24 cellular contexts compared by ENCODE assay signal in the genomic region with DNA sequence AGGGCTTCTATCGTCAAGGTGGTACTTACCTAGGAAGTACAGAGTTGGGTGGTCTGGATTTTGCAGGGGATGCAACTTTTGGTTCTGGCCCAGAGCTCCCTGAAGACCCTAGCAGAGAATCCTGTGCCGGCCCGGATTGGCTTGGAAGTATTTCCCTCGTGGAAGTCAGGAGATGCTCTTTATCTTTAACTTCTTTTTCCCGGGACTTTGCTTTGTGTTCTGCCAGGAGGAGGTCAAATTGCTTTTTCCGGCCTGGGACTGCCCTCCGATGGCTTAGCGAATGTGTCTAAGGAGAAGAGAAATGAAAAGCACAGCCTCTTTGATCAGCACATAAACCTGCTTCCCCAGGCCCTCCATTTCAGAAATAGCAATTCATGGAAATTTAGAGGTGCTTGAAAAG. TPM values are rescaled to one million over a fixed set of nuclear protein-coding genes. Genes with fewer than 3 reads are reported as not detected.
DNase-seq lines count a peak whose midpoint lies in the region; ATAC-seq and TF ChIP-seq lines count a peak whose summit lies in the region.
"Had no signal": no experiment of that assay in that cellular context is flagged by ENCODE, and none has a peak within 500 bp of the region (broad histone marks: within the 10 kb centered on the region; RNA-seq: fewer than 3 reads in every experiment).

No MANE protein-coding gene starts in this region.

- H3K4me3 Mint-ChIP-seq in glutamatergic neuron (ENCODE audit: unreplicated experiment) (peak overlapping the region; percentile 67), nephron progenitor cell (peak overlapping the region; percentile 72)
- H3K4me3 Mint-ChIP-seq: activated naive CD4-positive, alpha-beta T cell treated with anti-CD3 and anti-CD28 coated beads for 36 hours; CD4-positive, CD25-positive, alpha-beta regulatory T cell; effector memory CD8-positive, alpha-beta T cell; naive thymus-derived CD8-positive, alpha-beta T cell had no signal

- peaks cover 2% of the 10 kb centered on the region for H3K27me3 Mint-ChIP-seq in glutamatergic neuron (ENCODE audit: unreplicated experiment)
- peaks cover 20% of the 10 kb centered on the region for H3K27me3 Mint-ChIP-seq in nephron progenitor cell (ENCODE audit: low read depth, poor library complexity)
- H3K27me3 Mint-ChIP-seq: CD4-positive, CD25-positive, alpha-beta regulatory T cell; effector memory CD8-positive, alpha-beta T cell; naive thymus-derived CD8-positive, alpha-beta T cell had no signal

- H3K9me3 Mint-ChIP-seq in glutamatergic neuron (ENCODE audit: unreplicated experiment) (peaks cover 4% of the 10 kb centered on the region), nephron progenitor cell (no peaks in the 10 kb centered on the region)
- H3K9me3 Mint-ChIP-seq: activated naive CD4-positive, alpha-beta T cell treated with anti-CD3 and anti-CD28 coated beads for 36 hours; CD4-positive, CD25-positive, alpha-beta regulatory T cell; effector memory CD8-positive, alpha-beta T cell; naive thymus-derived CD8-positive, alpha-beta T cell had no signal

- H3K36me3 Mint-ChIP-seq in glutamatergic neuron (ENCODE audit: unreplicated experiment) (no peaks in the 10 kb centered on the region), nephron progenitor cell (ENCODE audit: low read depth) (peaks cover 29% of the 10 kb centered on the region)

- peak overlapping the region; percentile 87 for H3K27ac Mint-ChIP-seq in glutamatergic neuron (ENCODE audit: unreplicated experiment)
- no peak overlapping the region for H3K27ac Mint-ChIP-seq in nephron progenitor cell
- H3K27ac Mint-ChIP-seq: activated naive CD4-positive, alpha-beta T cell treated with anti-CD3 and anti-CD28 coated beads for 36 hours; effector memory CD8-positive, alpha-beta T cell; naive thymus-derived CD8-positive, alpha-beta T cell had no signal

- peak; percentile 50 for DNase-seq in NCI-H146 (lab: John Stamatoyannopoulos, UW)
- no peak for DNase-seq in NCI-H146 treated with DMSO at 0.1 percent for 48 hours (lab: John Stamatoyannopoulos, UW; ENCODE audit: unreplicated experiment)
- DNase-seq in glutamatergic neuron = no peak
- no peak for DNase-seq in nephron progenitor cell
- no peak for DNase-seq in occipital lobe (lab: John Stamatoyannopoulos, UW)
- DNase-seq in NCI-H2107 treated with DMSO at 0.1 percent for 48 hours (lab: John Stamatoyannopoulos, UW; ENCODE audit: unreplicated experiment) = no peak
- no peak for DNase-seq in activated gamma-delta T cell (lab: John Stamatoyannopoulos, UW)
- DNase-seq: activated CD4-positive, alpha-beta T cell treated with anti-CD3 and anti-CD28 coated beads, Interleukin-2, amount 50 U/mL, for 4 hours; activated CD4-positive, CD25-positive, alpha-beta regulatory T cell; activated naive CD4-positive, alpha-beta T cell treated with anti-CD3 and anti-CD28 coated beads for 36 hours; CD4-positive, CD25-positive, alpha-beta regulatory T cell; effector memory CD8-positive, alpha-beta T cell; foreskin fibroblast; heart left ventricle; IMR-90; left ventricle myocardium inferior; naive thymus-derived CD8-positive, alpha-beta T cell; SJCRH30; stimulated activated CD4-positive, alpha-beta T cell treated with anti-CD3 and anti-CD28 coated beads, Interleukin-15, amount 100 ng/mL, for 24 hours; stimulated activated naive CD4-positive, alpha-beta T cell treated with Interleukin-2 at 50 U/mL for 16 hours; testis had no signal

- peaks cover 29% of the 10 kb centered on the region for H3K4me1 Mint-ChIP-seq in glutamatergic neuron (ENCODE audit: low read depth, unreplicated experiment)
- H3K4me1 Mint-ChIP-seq in nephron progenitor cell = peaks cover 54% of the 10 kb centered on the region
- H3K4me1 Mint-ChIP-seq: CD4-positive, CD25-positive, alpha-beta regulatory T cell; naive thymus-derived CD8-positive, alpha-beta T cell had no signal

- no peak for ATAC-seq in GM18520 (IDR thresholded peaks at IDR 0.05; ENCODE audit: unreplicated experiment)
- ATAC-seq: effector memory CD8-positive, alpha-beta T cell; esophagus mucosa; heart left ventricle; naive thymus-derived CD8-positive, alpha-beta T cell; sciatic nerve had no signal

- TF ChIP-seq CTCF in glutamatergic neuron (IDR thresholded peaks at IDR 0.05; ENCODE audit: partially characterized antibody, unreplicated experiment) (no peak), nephron progenitor cell (IDR thresholded peaks at IDR 0.05) (no peak)

RNA-seq across cellular contexts. Expression of gene EFCAB10, which starts 57.0 kb away (rescaled TPM):
- total RNA-seq in glutamatergic neuron (ENCODE audit: unreplicated experiment) (not detected), occipital lobe (3.3 TPM)
- total RNA-seq: activated naive CD4-positive, alpha-beta T cell treated with anti-CD3 and anti-CD28 coated beads for 36 hours; heart left ventricle; IMR-90; left ventricle myocardium inferior; sciatic nerve had no signal
